In the genomic region with DNA sequence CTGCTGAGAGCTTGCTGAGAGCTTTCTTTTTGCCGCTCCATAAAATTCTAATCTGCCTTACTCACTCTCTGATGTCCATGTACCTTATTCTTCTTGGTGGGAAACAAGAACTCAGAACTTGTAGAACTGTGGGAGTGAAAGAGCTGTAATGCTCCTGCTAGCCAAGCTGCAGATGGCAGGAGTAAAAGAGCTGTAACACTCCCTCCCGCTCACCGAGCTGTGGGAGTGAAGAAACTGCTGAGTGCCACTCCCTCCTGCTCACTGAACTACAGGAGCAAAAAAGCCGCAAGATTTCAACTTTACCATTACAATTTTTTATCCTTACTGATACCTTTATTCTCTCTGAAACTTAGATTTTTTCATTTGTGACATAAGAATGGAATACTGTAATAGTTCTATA, we compare ENCODE assay signal across 26 cellular contexts.
DNase-seq lines count a peak whose midpoint lies in the region; TF ChIP-seq lines count a peak whose summit lies in the region.
"Had no signal": no experiment of that assay in that cellular context is flagged by ENCODE, and none has a peak within 500 bp of the region (broad histone marks: within the 10 kb centered on the region; RNA-seq: fewer than 3 reads in every experiment).

No MANE protein-coding gene starts in this region.

- intact Hi-C loops in posterior cingulate gyrus (cut with DNase I) = no loop called here

- DNase-seq in H4 (ENCODE audit: low spot score) = peak; percentile 23
- DNase-seq in NCI-H446 treated with DMSO at 0.1 percent for 48 hours (lab: John Stamatoyannopoulos, UW) = peak; percentile 64
- DNase-seq in epithelial cell of esophagus (ENCODE audit: low read depth) = peak; percentile 1
- peak in 7 of 10 donors; percentile 13 to 84 (median 34) for DNase-seq in posterior cingulate gyrus
- no peak for DNase-seq in activated T-cell treated with anti-CD3 and anti-CD28 coated beads, Interleukin-2, amount 50 U/mL, for 48 hours
- no peak for DNase-seq in NCI-H1436 (lab: John Stamatoyannopoulos, UW)
- DNase-seq in NCI-H526 treated with DMSO at 0.1 percent for 48 hours (lab: John Stamatoyannopoulos, UW) = no peak
- DNase-seq: activated CD4-positive, alpha-beta T cell treated with anti-CD3 and anti-CD28 coated beads, Interleukin-2, amount 10 ng/mL, durations not matched to agents 24 days and 14 days; activated naive CD4-positive, alpha-beta T cell treated with anti-CD3 and anti-CD28 coated beads, Interleukin-2, amount 50 U/mL, for 16 hours; CD4-positive, alpha-beta memory T cell; DMS153; esophagus squamous epithelium; GM23248; midbrain; naive thymus-derived CD8-positive, alpha-beta T cell; NCI-H1694; NCI-H226; pancreas; right lobe of liver; RPMI8226; stimulated activated CD4-positive, alpha-beta T cell treated with anti-CD3 and anti-CD28 coated beads, Interleukin-4, amount 100 ng/mL, for 4 hours; stimulated activated naive CD4-positive, alpha-beta T cell treated with Interleukin-2 at 50 U/mL for 16 hours; T-helper 17 cell had no signal

- H3K4me3 ChIP-seq in epithelial cell of esophagus (ENCODE audit: low read length) = no peak overlapping the region
- H3K4me3 ChIP-seq: cardiac muscle cell, coronary artery, esophagus squamous epithelium, GM23248, pancreas, right lobe of liver, SK-N-MC had no signal

- no peak for TF ChIP-seq CTCF in epithelial cell of esophagus (IDR thresholded peaks at IDR 0.05; ENCODE audit: insufficient read depth, low read depth, low read length, missing control alignments)

Comparison
In these comparisons a context has a peak if more than half of its experiments do, and no peak if none do; other contexts are left out.
1. DNase-seq: peak in H4 (single experiment), NCI-H446 treated with DMSO at 0.1 percent for 48 hours (single experiment), epithelial cell of esophagus (single experiment) and posterior cingulate gyrus (7 of 10); none in activated T-cell treated with anti-CD3 and anti-CD28 coated beads, Interleukin-2, amount 50 U/mL, for 48 hours (0 of 2), NCI-H1436 (single experiment) and NCI-H526 treated with DMSO at 0.1 percent for 48 hours (single experiment).